18 cellular contexts compared by ENCODE assay signal in the genomic region with DNA sequence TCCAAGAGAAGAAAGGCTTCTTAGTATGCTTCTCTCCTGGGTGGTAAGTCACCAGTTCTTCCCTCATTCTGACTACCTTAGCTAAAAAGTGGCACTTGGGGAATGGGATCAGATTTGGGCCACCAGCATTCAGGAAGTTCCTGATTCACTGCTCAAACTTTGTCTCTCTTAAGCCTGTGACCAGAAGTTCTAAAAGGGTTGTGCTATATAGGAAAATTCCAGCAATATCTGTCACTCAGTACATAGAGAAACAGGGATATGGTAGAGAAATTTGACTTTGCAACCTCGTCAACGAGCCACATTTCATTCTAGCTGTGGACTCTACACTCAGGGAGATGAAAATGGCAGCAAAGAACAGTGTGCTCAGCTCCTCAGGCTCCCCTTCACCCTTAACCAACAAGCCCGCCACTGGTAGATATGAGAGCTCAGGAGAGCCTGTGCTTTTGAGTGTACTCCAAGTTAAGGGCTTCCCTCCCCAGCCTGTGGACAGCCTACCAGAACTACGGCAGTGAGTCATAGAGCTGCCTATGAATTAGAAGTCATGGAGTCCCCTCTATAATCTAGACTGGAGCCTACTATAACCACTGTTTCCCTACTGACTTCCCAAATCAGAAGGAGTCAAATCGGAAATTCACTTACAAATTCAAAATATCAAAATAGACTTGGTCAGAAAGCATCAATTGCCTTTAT. TPM values are rescaled to one million over a fixed set of nuclear protein-coding genes. Genes with fewer than 3 reads are reported as not detected.
DNase-seq lines count a peak whose midpoint lies in the region; ATAC-seq and TF ChIP-seq lines count a peak whose summit lies in the region.
"Had no signal": no experiment of that assay in that cellular context is flagged by ENCODE, and none has a peak within 500 bp of the region (broad histone marks: within the 10 kb centered on the region; RNA-seq: fewer than 3 reads in every experiment).

No MANE protein-coding gene starts in this region.

- ATAC-seq in upper lobe of left lung (ENCODE audit: low FRiP score in 2 of 2): peak; percentile 56 to 89
- ATAC-seq: left lobe of liver, natural killer cell had no signal

- H3K4me1 Mint-ChIP-seq in activated naive CD8-positive, alpha-beta T cell (ENCODE audit: low read depth): no peaks in the 10 kb centered on the region
- no peaks in the 10 kb centered on the region for H3K4me1 Mint-ChIP-seq in activated naive CD8-positive, alpha-beta T cell treated with anti-CD3 and anti-CD28 coated beads for 36 hours
- H3K4me1 Mint-ChIP-seq: activated naive CD4-positive, alpha-beta T cell treated with anti-CD3 and anti-CD28 coated beads, Interleukin-2, amount 50 U/mL, for 24 hours; natural killer cell had no signal

- no peak for TF ChIP-seq CTCF in astrocyte of the spinal cord (IDR thresholded peaks at IDR 0.05; ENCODE audit: low read depth, low read length)
- TF ChIP-seq CTCF in right atrium auricular region (IDR thresholded peaks at IDR 0.05): no peak
- no peak for TF ChIP-seq CTCF in upper lobe of left lung (IDR thresholded peaks at IDR 0.05)

- H3K27ac Mint-ChIP-seq in activated naive CD8-positive, alpha-beta T cell: peak overlapping the region; percentile 12
- H3K27ac Mint-ChIP-seq in activated naive CD8-positive, alpha-beta T cell treated with anti-CD3 and anti-CD28 coated beads for 36 hours: no peak overlapping the region
- H3K27ac Mint-ChIP-seq: activated naive CD4-positive, alpha-beta T cell treated with anti-CD3 and anti-CD28 coated beads, Interleukin-2, amount 50 U/mL, for 24 hours had no signal

- TF ChIP-seq EP300 in upper lobe of left lung (IDR thresholded peaks at IDR 0.05): no peak

- H3K9me3 Mint-ChIP-seq in activated naive CD8-positive, alpha-beta T cell (ENCODE audit: low read depth): no peaks in the 10 kb centered on the region
- H3K9me3 Mint-ChIP-seq in activated naive CD8-positive, alpha-beta T cell treated with anti-CD3 and anti-CD28 coated beads for 36 hours: no peaks in the 10 kb centered on the region
- H3K9me3 Mint-ChIP-seq: activated naive CD4-positive, alpha-beta T cell treated with anti-CD3 and anti-CD28 coated beads, Interleukin-2, amount 50 U/mL, for 24 hours; natural killer cell had no signal

- peak overlapping the region; percentile 29 to 56 for H3K27ac ChIP-seq in right atrium auricular region
- peak overlapping the region in 1 of 4 donors; percentile 1 for H3K27ac ChIP-seq in upper lobe of left lung
- H3K27ac ChIP-seq: suprapubic skin had no signal

- H3K36me3 Mint-ChIP-seq in activated naive CD8-positive, alpha-beta T cell: peaks cover 3% of the 10 kb centered on the region
- no peaks in the 10 kb centered on the region for H3K36me3 Mint-ChIP-seq in activated naive CD8-positive, alpha-beta T cell treated with anti-CD3 and anti-CD28 coated beads for 36 hours

- no peaks in the 10 kb centered on the region for H3K27me3 Mint-ChIP-seq in activated naive CD8-positive, alpha-beta T cell
- H3K27me3 Mint-ChIP-seq in activated naive CD8-positive, alpha-beta T cell treated with anti-CD3 and anti-CD28 coated beads for 36 hours: no peaks in the 10 kb centered on the region
- H3K27me3 Mint-ChIP-seq: activated naive CD4-positive, alpha-beta T cell treated with anti-CD3 and anti-CD28 coated beads, Interleukin-2, amount 50 U/mL, for 24 hours had no signal

- no peak for TF ChIP-seq POLR2A in upper lobe of left lung (IDR thresholded peaks at IDR 0.05)

- no peak overlapping the region for H3K4me3 ChIP-seq in astrocyte of the spinal cord (ENCODE audit: low read depth, low read length)
- H3K4me3 ChIP-seq in right atrium auricular region: no peak overlapping the region
- no peak overlapping the region for H3K4me3 ChIP-seq in upper lobe of left lung
- H3K4me3 ChIP-seq: suprapubic skin had no signal

- H3K9me3 ChIP-seq in right atrium auricular region (no peaks in the 10 kb centered on the region), upper lobe of left lung (no peaks in the 10 kb centered on the region)
- H3K9me3 ChIP-seq: suprapubic skin had no signal

- H3K36me3 ChIP-seq in right atrium auricular region (peaks cover 25% of the 10 kb centered on the region), upper lobe of left lung (peaks cover 0 to 48% (median 0%) of the 10 kb centered on the region in 4 donors)

- no peaks in the 10 kb centered on the region for H3K27me3 ChIP-seq in right atrium auricular region
- H3K27me3 ChIP-seq in upper lobe of left lung: no peaks in the 10 kb centered on the region
- H3K27me3 ChIP-seq: suprapubic skin had no signal

- 66 to 77% methylated on average over 5 of the region's 5 CpGs for WGBS in upper lobe of left lung, 2 donors

- H3K4me1 ChIP-seq in right atrium auricular region (peaks cover 0 to 12% of the 10 kb centered on the region in 2 donors), upper lobe of left lung (peaks cover 0 to 7% (median 0%) of the 10 kb centered on the region in 4 donors)

- no peak overlapping the region for H3K4me3 Mint-ChIP-seq in activated naive CD8-positive, alpha-beta T cell
- no peak overlapping the region for H3K4me3 Mint-ChIP-seq in activated naive CD8-positive, alpha-beta T cell treated with anti-CD3 and anti-CD28 coated beads for 36 hours
- H3K4me3 Mint-ChIP-seq: activated naive CD4-positive, alpha-beta T cell treated with anti-CD3 and anti-CD28 coated beads, Interleukin-2, amount 50 U/mL, for 24 hours; natural killer cell had no signal

- in situ Hi-C loops in astrocyte of the spinal cord (cut with HindIII; ENCODE audit: low sequenced_read_pairs): no loop called here

- DNase-seq in activated naive CD8-positive, alpha-beta T cell treated with anti-CD3 and anti-CD28 coated beads for 36 hours: no peak
- DNase-seq in astrocyte of the spinal cord (ENCODE audit: low read depth, low spot score) (peak; percentile 30), right atrium auricular region (ENCODE audit: low spot score) (no peak), upper lobe of left lung (peak in 1 of 2 donors; percentile 82), GDM1 (lab: John Stamatoyannopoulos, UW) (no peak), NCI-H2196 (lab: John Stamatoyannopoulos, UW; ENCODE audit: unreplicated experiment) (no peak)
- DNase-seq in NK-92 treated with Interleukin-12 subunit alpha and Interleukin-12 subunit beta, amount 100 ng/mL, for 24 hours (lab: John Stamatoyannopoulos, UW): no peak
- DNase-seq: activated CD4-positive, alpha-beta T cell treated with anti-CD3 and anti-CD28 coated beads for 1 hour; activated CD8-positive, alpha-beta memory T cell treated with anti-CD3 and anti-CD28 coated beads, Interleukin-2, amount 50 U/mL, for 48 hours; central memory CD4-positive, alpha-beta T cell; natural killer cell; NCI-H187; NCI-H526; T-helper 2 cell had no signal

RNA-seq across cellular contexts. Expression of gene MYO5C, which starts 52.6 kb away (rescaled TPM):
- total RNA-seq in activated naive CD8-positive, alpha-beta T cell treated with anti-CD3 and anti-CD28 coated beads for 36 hours: under 1 TPM; 0.56 to 0.98 TPM
- 1 to 10 TPM; 2.0 to 5.3 TPM for total RNA-seq in right atrium auricular region
- total RNA-seq in upper lobe of left lung: 100 to 1,000 TPM in 2 of 6 donors, 10 to 100 TPM in 4; 59.9 to 128 (median 84.5) TPM

Comparison
In these comparisons a context has a peak if more than half of its experiments do, and no peak if none do; other contexts are left out.
1. RNA of gene MYO5C, which starts 52.6 kb away (total RNA-seq): 59.9 to 128 TPM in upper lobe of left lung; 2.0 to 5.3 TPM in right atrium auricular region and 0.56 to 0.98 TPM in activated naive CD8-positive, alpha-beta T cell treated with anti-CD3 and anti-CD28 coated beads for 36 hours; every median in the first group is over 4 times any median in the second.